Comparison of ENCODE assay signal across 24 cellular contexts in the genomic region with DNA sequence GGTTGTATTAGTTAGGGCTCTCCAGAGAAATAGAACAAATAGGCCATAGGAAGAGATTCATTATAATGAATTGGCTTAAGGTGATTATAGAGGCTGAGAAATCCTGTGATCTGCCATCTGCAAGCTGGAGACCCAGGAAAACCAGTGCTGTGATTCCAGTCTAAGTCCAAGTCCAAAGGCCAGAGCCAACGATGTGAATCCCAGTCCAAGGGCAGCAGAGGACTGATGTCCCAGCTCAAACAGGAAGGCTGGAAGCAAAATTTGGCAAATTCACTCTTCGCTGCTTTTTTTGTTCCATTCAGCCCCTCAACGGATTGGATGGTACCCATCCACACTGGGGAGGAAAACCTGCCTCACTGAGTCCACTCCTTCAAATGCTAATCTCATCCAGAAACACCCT.
"Had no signal": no experiment of that assay in that cellular context is flagged by ENCODE, and none has a peak within 500 bp of the region (broad histone marks: within the 10 kb centered on the region; RNA-seq: fewer than 3 reads in every experiment).

No MANE protein-coding gene starts in this region.

- H3K79me2 ChIP-seq: hepatocyte had no signal

- FAIRE-seq: colon, endothelial cell of umbilical vein, frontal cortex, kidney had no signal

- H3K4me1 Mint-ChIP-seq: immature natural killer cell; naive thymus-derived CD4-positive, alpha-beta T cell had no signal

- H3K4me1 ChIP-seq: foreskin keratinocyte, heart left ventricle, lower lobe of right lung had no signal

- H3K27ac ChIP-seq: coronary artery, dorsolateral prefrontal cortex, esophagus muscularis mucosa, foreskin keratinocyte, heart left ventricle, hepatocyte, left lung, lower lobe of right lung had no signal

- H3K27ac Mint-ChIP-seq: immature natural killer cell; naive thymus-derived CD4-positive, alpha-beta T cell had no signal

- H3K4me2 ChIP-seq: hepatocyte had no signal

- DNase-seq: dermis blood vessel endothelial cell; dorsolateral prefrontal cortex; effector CD4-positive, alpha-beta T cell; effector memory CD4-positive, alpha-beta T cell; foreskin keratinocyte; heart left ventricle; hypothalamus; immature natural killer cell; islet precursor cell; kidney; kidney glomerular epithelial cell; left colon; left lung; lower lobe of right lung; mesendoderm; midbrain; naive thymus-derived CD4-positive, alpha-beta T cell had no signal

- H3K27me3 ChIP-seq: esophagus muscularis mucosa, gastroesophageal sphincter, hepatocyte, left lung had no signal

- H3K9me3 ChIP-seq: esophagus muscularis mucosa, gastroesophageal sphincter, heart left ventricle, left lung, lower lobe of right lung had no signal

- ATAC-seq: foreskin keratinocyte; gastroesophageal sphincter; heart left ventricle; left colon; left lung; lower lobe of right lung; naive thymus-derived CD4-positive, alpha-beta T cell had no signal

- H3K36me3 ChIP-seq: esophagus muscularis mucosa, gastroesophageal sphincter, heart left ventricle, left lung, lower lobe of right lung had no signal

- H3K4me3 ChIP-seq: coronary artery, dorsolateral prefrontal cortex, esophagus muscularis mucosa, gastroesophageal sphincter, heart left ventricle, hepatocyte, left lung, lower lobe of right lung had no signal

- H3K36me3 Mint-ChIP-seq: immature natural killer cell; naive thymus-derived CD4-positive, alpha-beta T cell had no signal

- H2AFZ ChIP-seq: hepatocyte had no signal

- H3K9me3 Mint-ChIP-seq: naive thymus-derived CD4-positive, alpha-beta T cell had no signal

- H3K4me3 Mint-ChIP-seq: immature natural killer cell; naive thymus-derived CD4-positive, alpha-beta T cell had no signal
